22 cellular contexts compared by ENCODE assay signal in the genomic region with DNA sequence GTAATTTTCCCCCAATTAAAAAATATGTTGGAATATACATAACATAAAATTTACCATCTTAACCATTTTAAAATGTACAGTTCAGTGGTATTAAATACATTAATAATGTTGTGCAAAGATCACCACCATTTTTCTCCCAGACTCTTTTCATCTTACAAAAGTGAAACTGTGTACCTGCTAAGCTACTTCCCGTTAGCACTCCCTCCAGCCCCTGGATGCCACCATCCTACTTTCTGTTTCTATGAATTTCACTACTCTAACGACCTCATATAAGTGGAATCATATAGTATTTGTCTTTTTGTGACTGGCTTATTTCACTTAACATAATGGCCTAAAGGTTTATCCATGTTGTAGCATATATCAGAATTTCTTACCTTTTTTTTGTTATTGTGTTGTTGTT.
"Had no signal": no experiment of that assay in that cellular context is flagged by ENCODE, and none has a peak within 500 bp of the region (broad histone marks: within the 10 kb centered on the region; RNA-seq: fewer than 3 reads in every experiment).

No MANE protein-coding gene starts in this region.

- H3K27ac ChIP-seq: breast epithelium, ovary, right lobe of liver, tibial nerve, VCaP had no signal

- H3K4me1 ChIP-seq: breast epithelium, right lobe of liver, tibial nerve had no signal

- H3K27me3 ChIP-seq: breast epithelium, ovary, right lobe of liver, tibial nerve had no signal

- H3K4me3 ChIP-seq: breast epithelium, ovary, right lobe of liver, tibial nerve had no signal

- ATAC-seq: activated T-cell treated with anti-CD3 and anti-CD28 coated beads, Interleukin-2, amount 50 U/mL, for 4 hours; activated T-helper 17 cell treated with anti-CD3 and anti-CD28 coated beads, Interleukin-2, amount 50 U/mL, for 72 hours; esophagus mucosa; left cardiac atrium; left ventricle myocardium superior; right lobe of liver had no signal

- H3K9me3 ChIP-seq: ovary, right lobe of liver had no signal

- H3K27ac Mint-ChIP-seq: activated T-helper 17 cell treated with anti-CD3 and anti-CD28 coated beads, Interleukin-2, amount 50 U/mL, for 72 hours; dendritic cell treated with granulocyte-macrophage colony-stimulating factor and Interleukin-4, amounts not matched to agents 40 ng/mL and 50 ng/mL, for 4 days; endodermal cell; nephron progenitor cell; progenitor cell of endocrine pancreas had no signal

- H3K36me3 ChIP-seq: breast epithelium, ovary, right lobe of liver, tibial nerve had no signal

- H3K4me3 Mint-ChIP-seq: activated T-cell treated with anti-CD3 and anti-CD28 coated beads, Interleukin-2, amount 50 U/mL, for 4 hours; activated T-helper 17 cell treated with anti-CD3 and anti-CD28 coated beads, Interleukin-2, amount 50 U/mL, for 72 hours; dendritic cell treated with granulocyte-macrophage colony-stimulating factor and Interleukin-4, amounts not matched to agents 40 ng/mL and 50 ng/mL, for 4 days; endodermal cell; nephron progenitor cell had no signal

- H3K27me3 Mint-ChIP-seq: activated T-helper 17 cell treated with anti-CD3 and anti-CD28 coated beads, Interleukin-2, amount 50 U/mL, for 72 hours; progenitor cell of endocrine pancreas had no signal

- DNase-seq: activated CD4-positive, alpha-beta T cell treated with anti-CD3 and anti-CD28 coated beads, Interleukin-2, amount 50 U/mL, for 1 hour; activated gamma-delta T cell treated with Interleukin-2 at 50 U/mL for 16 hours; activated T-cell treated with anti-CD3 and anti-CD28 coated beads, Interleukin-2, amount 50 U/mL, for 4 hours; central memory CD4-positive, alpha-beta T cell; endodermal cell; foreskin fibroblast; head of caudate nucleus; hippocampal formation; left cardiac atrium; left ventricle myocardium superior; nephron progenitor cell; ovary; right lobe of liver; stimulated activated CD4-positive, alpha-beta T cell treated with anti-CD3 and anti-CD28 coated beads, Interleukin-2, amount 100 ng/mL, for 48 hours; stimulated activated naive CD4-positive, alpha-beta T cell treated with Interleukin-2 at 50 U/mL for 16 hours had no signal

- H3K4me1 Mint-ChIP-seq: endodermal cell, nephron progenitor cell had no signal
